ENCODE assay signal across 27 cellular contexts in the genomic region with DNA sequence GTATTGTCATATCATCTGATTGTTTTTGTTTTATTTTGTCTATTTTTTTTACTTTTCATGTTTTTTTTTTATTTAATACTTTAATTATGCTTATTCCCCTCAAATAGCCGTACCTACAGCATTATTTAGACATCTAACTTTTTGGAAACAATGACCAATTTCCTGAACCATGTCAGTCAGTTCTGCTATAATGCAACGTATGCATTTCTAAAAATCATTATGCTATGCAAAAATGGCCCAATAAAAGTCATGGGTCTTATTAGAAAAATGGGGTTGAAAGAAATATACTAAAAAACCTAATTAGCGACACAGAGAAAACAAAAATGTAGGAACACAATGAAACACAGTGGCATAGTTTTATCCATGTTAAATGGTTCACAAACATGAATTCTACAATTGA.
"Had no signal": no experiment of that assay in that cellular context is flagged by ENCODE, and none has a peak within 500 bp of the region (broad histone marks: within the 10 kb centered on the region; RNA-seq: fewer than 3 reads in every experiment).

No MANE protein-coding gene starts in this region.

- FAIRE-seq: urothelium cell line had no signal

- H3K9me3 ChIP-seq: stomach, suprapubic skin, testis, thoracic aorta, thyroid gland, tibial artery, tibial nerve, transverse colon, upper lobe of left lung, upper lobe of right lung, uterus, vagina had no signal

- DNase-seq: stimulated activated CD4-positive, alpha-beta T cell treated with anti-CD3 and anti-CD28 coated beads, Interleukin-2, amount 100 ng/mL, for 48 hours; stimulated activated CD4-positive, alpha-beta T cell treated with anti-CD3 and anti-CD28 coated beads, Interleukin-4, amount 100 ng/mL, for 1 hour; stimulated activated CD4-positive, alpha-beta T cell treated with anti-CD3 and anti-CD28 coated beads, Interleukin-4, amount 100 ng/mL, for 24 hours; stimulated activated CD4-positive, alpha-beta T cell treated with anti-CD3 and anti-CD28 coated beads, Interleukin-4, amount 100 ng/mL, for 4 hours; stimulated activated CD8-positive, alpha-beta memory T cell treated with anti-CD3 and anti-CD28 coated beads, Interleukin-4, amount 100 ng/mL, for 48 hours; stimulated activated naive B cell treated with anti-CD40 and anti-IgM and Interleukin-4, amounts not matched to agents 10 μg/mL and 1 μg/mL and 100 μg/mL, for 72 hours; stimulated activated naive CD4-positive, alpha-beta T cell; stimulated activated naive CD4-positive, alpha-beta T cell treated with Interleukin-2 at 50 U/mL for 16 hours; stimulated activated naive CD8-positive, alpha-beta T cell treated with anti-CD3 and anti-CD28 coated beads, Interleukin-15, amount 100 ng/mL, for 72 hours; stimulated activated naive CD8-positive, alpha-beta T cell treated with anti-CD3 and anti-CD28 coated beads, Interleukin-15, Interleukin-2, amounts not matched to agents 100 U/mL and 50 U/mL, for 24 hours; stomach; substantia nigra; testis; thyroid gland; tibial artery; transverse colon; trophoblast cell; upper lobe of left lung; upper lobe of right lung; uterus had no signal

- H3K27me3 ChIP-seq: stomach, suprapubic skin, testis, thyroid gland, tibial artery, tibial nerve, transverse colon, upper lobe of left lung, upper lobe of right lung, uterus, vagina had no signal

- H3K27ac ChIP-seq: stomach, suprapubic skin, testis, thoracic aorta, thyroid gland, tibial artery, tibial nerve, transverse colon, upper lobe of left lung, upper lobe of right lung, uterus, vagina had no signal

- H3K4me3 ChIP-seq: stomach, suprapubic skin, testis, thoracic aorta, thyroid gland, tibial artery, tibial nerve, transverse colon, upper lobe of left lung, upper lobe of right lung, uterus, vagina had no signal

- ATAC-seq: stimulated activated effector memory CD8-positive, alpha-beta T cell treated with anti-CD3 and anti-CD28 coated beads, Interleukin-12 subunit alpha, Interleukin-12 subunit beta, amount 100 ng/mL, for 72 hours; stimulated activated memory B cell treated with anti-CD40 and anti-IgM and Interleukin-4, amounts not matched to agents 10 μg/mL and 1 μg/mL and 100 μg/mL, for 72 hours; stimulated activated naive B cell treated with anti-CD40 and anti-IgM and Interleukin-4, amounts not matched to agents 10 μg/mL and 1 μg/mL and 100 μg/mL, for 72 hours; stimulated activated naive CD8-positive, alpha-beta T cell treated with anti-CD3 and anti-CD28 coated beads, Interleukin-15, amount 100 ng/mL, for 72 hours; stimulated activated naive CD8-positive, alpha-beta T cell treated with anti-CD3 and anti-CD28 coated beads, Interleukin-15, Interleukin-2, amounts not matched to agents 100 U/mL and 50 U/mL, for 24 hours; upper lobe of right lung had no signal

- H3K4me1 ChIP-seq: suprapubic skin, testis, thyroid gland, tibial artery, tibial nerve, transverse colon, upper lobe of right lung, uterus, vagina had no signal

- H3K36me3 ChIP-seq: stomach, suprapubic skin, thoracic aorta, thyroid gland, tibial artery, tibial nerve, transverse colon, upper lobe of left lung, upper lobe of right lung, uterus, vagina had no signal
